36 cellular contexts compared by ENCODE assay signal in genomic region chr7:38607466-38607865, GRCh38. TPM values are rescaled to one million over a fixed set of nuclear protein-coding genes. Genes with fewer than 3 reads are reported as not detected.
"Had no signal": no experiment of that assay in that cellular context is flagged by ENCODE, and none has a peak within 500 bp of the region (broad histone marks: within the 10 kb centered on the region; RNA-seq: fewer than 3 reads in every experiment).

No MANE protein-coding gene starts in this region.

- H3K27me3 ChIP-seq: MG63 had no signal

- H3K4me3 ChIP-seq: MG63 had no signal

- H3K36me3 ChIP-seq: MG63 had no signal

- DNase-seq: Karpas-422, Kasumi-1, MG63, MM.1S, MV-4-11, NCI-H1048, NCI-H1092, NCI-H1092 treated with DMSO at 0.1 percent for 48 hours, NCI-H1105, NCI-H1105 treated with DMSO at 0.1 percent for 48 hours, NCI-H1417, NCI-H1417 treated with DMSO at 0.1 percent for 48 hours, NCI-H1436, NCI-H1436 treated with DMSO at 0.1 percent for 48 hours, NCI-H146, NCI-H1694, NCI-H1694 treated with DMSO at 0.1 percent for 48 hours, NCI-H187, NCI-H187 treated with DMSO at 0.1 percent for 48 hours, NCI-H1930, NCI-H2029, NCI-H2029 treated with DMSO at 0.1 percent for 48 hours, NCI-H2081, NCI-H2081 treated with DMSO at 0.1 percent for 48 hours, NCI-H2107, NCI-H2171, NCI-H2171 treated with DMSO at 0.1 percent for 48 hours, NCI-H2227 treated with DMSO at 0.1 percent for 48 hours, NCI-H226, NCI-H345, NCI-H446, NCI-H446 treated with DMSO at 0.1 percent for 48 hours, NCI-H510A, NCI-H510A treated with DMSO at 0.1 percent for 48 hours, NCI-H524 had no signal

- H3K9me3 ChIP-seq: MG63 had no signal

RNA-seq across cellular contexts. Expression of gene AMPH, which starts 23.7 kb away (rescaled TPM):
- total RNA-seq: NCI-H460 had no signal
